Comparison of ENCODE assay signal across 8 cellular contexts in genomic region chr7:21427861-21428641, GRCh38.
DNase-seq lines count a peak whose midpoint lies in the region; ATAC-seq and FAIRE-seq lines count a peak whose summit lies in the region.

TSS of gene SP4 (plus strand) at chr7:21428083. CDS start at chr7:21428252, 169 bp downstream.

- H3K9me3 ChIP-seq in effector memory CD4-positive, alpha-beta T cell (ENCODE audit: control insufficient read depth, low read length) = no peaks in the 10 kb centered on the region

- FAIRE-seq in HTR-8/SVneo (lab: Jason Lieb, UNC) = peak; percentile 80

- peak within 1 kb of the TSS; percentile 100 for H3K4me3 Mint-ChIP-seq in memory B cell

- ATAC-seq in GM21381 (IDR thresholded peaks at IDR 0.05; ENCODE audit: unreplicated experiment) (peak; percentile 63), memory B cell (ENCODE audit: low read depth) (peak; percentile 67)

- peak within 1 kb of the TSS; percentile 99 for H3K27ac ChIP-seq in effector memory CD4-positive, alpha-beta T cell (ENCODE audit: insufficient read depth, low read length, poor library complexity, severe bottlenecking)

- peak; percentile 96 for DNase-seq in COR-L47 (lab: John Stamatoyannopoulos, UW)
- peak; percentile 93 for DNase-seq in HTR-8/SVneo (ENCODE audit: insufficient read length, low spot score)
- DNase-seq in NOMO-1 treated with DMSO at 0.1 percent for 48 hours (lab: John Stamatoyannopoulos, UW; ENCODE audit: unreplicated experiment) = peak; percentile 93
- DNase-seq in activated CD8-positive, alpha-beta memory T cell treated with anti-CD3 and anti-CD28 coated beads for 4 hours (ENCODE audit: low read depth in 2 of 2) = peak; percentile 92
- peak; percentile 92 to 95 (median 93) for DNase-seq in effector memory CD4-positive, alpha-beta T cell
- peak; percentile 93 to 98 for DNase-seq in memory B cell (ENCODE audit: low spot score in 2 of 2)
- DNase-seq in stimulated activated CD8-positive, alpha-beta memory T cell treated with anti-CD3 and anti-CD28 coated beads, Interleukin-12 subunit alpha, Interleukin-12 subunit beta, amount 100 ng/mL, for 1 hour (ENCODE audit: low read depth) = peak; percentile 90

- H3K27me3 ChIP-seq in effector memory CD4-positive, alpha-beta T cell (replicated peaks; ENCODE audit: control insufficient read depth, insufficient read depth, low read length, poor library complexity, severe bottlenecking) = no peaks in the 10 kb centered on the region

- no peaks in the 10 kb centered on the region for H3K9me3 Mint-ChIP-seq in memory B cell

- peak within 1 kb of the TSS; percentile 97 for H3K27ac Mint-ChIP-seq in memory B cell

- peak within 1 kb of the TSS; percentile 99 for H3K4me3 ChIP-seq in effector memory CD4-positive, alpha-beta T cell (ENCODE audit: insufficient read depth, low read depth, low read length, poor library complexity, severe bottlenecking)

- H3K4me1 ChIP-seq in effector memory CD4-positive, alpha-beta T cell (ENCODE audit: control insufficient read depth, insufficient read depth, low read length, poor library complexity, severe bottlenecking) = peaks cover 27% of the 10 kb centered on the region

- peaks cover 4% of the 10 kb centered on the region for H3K36me3 ChIP-seq in effector memory CD4-positive, alpha-beta T cell (ENCODE audit: control insufficient read depth, insufficient read depth, low read length)

- H3K4me1 Mint-ChIP-seq in memory B cell = peaks cover 31% of the 10 kb centered on the region

- no peaks in the 10 kb centered on the region for H3K27me3 Mint-ChIP-seq in memory B cell

- peaks cover 17% of the 10 kb centered on the region for H3K36me3 Mint-ChIP-seq in memory B cell

Comparison
In these comparisons a context has a peak if more than half of its experiments do, and no peak if none do; other contexts are left out.
1. Peak in every context shown above with its lines: DNase-seq, ATAC-seq, H3K4me3 ChIP-seq and H3K27ac ChIP-seq.